In the genomic region with DNA sequence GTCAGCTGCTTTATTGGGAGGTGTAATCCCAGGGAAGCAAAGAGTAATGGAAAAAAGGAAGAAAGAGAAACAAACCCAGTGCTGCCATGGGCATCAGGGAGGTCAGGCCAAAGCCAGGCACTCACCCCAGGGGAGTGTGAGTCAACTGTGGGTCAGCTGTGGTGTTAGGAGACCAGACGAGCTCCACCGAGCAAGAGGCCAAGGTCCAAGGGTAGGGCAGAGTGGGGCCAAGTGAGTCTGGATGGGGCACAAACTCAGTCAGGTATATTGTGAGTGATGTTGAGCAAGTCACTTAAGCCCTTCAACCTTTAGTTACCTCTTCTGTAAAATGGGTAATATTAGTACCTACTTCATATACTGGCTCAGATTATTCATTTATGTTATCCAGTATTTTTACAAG, we compare ENCODE assay signal across 28 cellular contexts.
"Had no signal": no experiment of that assay in that cellular context is flagged by ENCODE, and none has a peak within 500 bp of the region (broad histone marks: within the 10 kb centered on the region; RNA-seq: fewer than 3 reads in every experiment).

No MANE protein-coding gene starts in this region.

- H3K4me3 Mint-ChIP-seq: memory B cell; naive B cell; natural killer cell treated with Interleukin-12 subunit alpha and Interleukin-12 subunit beta and Interleukin-15 and Interleukin-18, amount 100 ng/mL, for 72 hours; neural crest cell; stimulated activated effector memory CD8-positive, alpha-beta T cell treated with anti-CD3 and anti-CD28 coated beads, Interleukin-12 subunit alpha, Interleukin-12 subunit beta, amount 100 ng/mL, for 72 hours had no signal

- H3K9me3 Mint-ChIP-seq: memory B cell; natural killer cell treated with Interleukin-12 subunit alpha and Interleukin-12 subunit beta and Interleukin-15 and Interleukin-18, amount 100 ng/mL, for 72 hours; neural crest cell; stimulated activated effector memory CD8-positive, alpha-beta T cell treated with anti-CD3 and anti-CD28 coated beads, Interleukin-12 subunit alpha, Interleukin-12 subunit beta, amount 100 ng/mL, for 72 hours had no signal

- H3K4me3 ChIP-seq: coronary artery, esophagus muscularis mucosa, gastroesophageal sphincter, heart right ventricle, lung, pancreas, testis, tibial nerve, upper lobe of right lung, uterus had no signal

- H3K27me3 ChIP-seq: esophagus muscularis mucosa, gastroesophageal sphincter, neutrophil, pancreas, testis, tibial nerve, upper lobe of right lung, uterus had no signal

- DNase-seq: dermis blood vessel endothelial cell; effector memory CD4-positive, alpha-beta T cell; foreskin keratinocyte; glutamatergic neuron; heart right ventricle; hippocampal formation; left colon; left ventricle myocardium superior; naive B cell; pancreas; stimulated activated CD4-positive, alpha-beta T cell treated with anti-CD3 and anti-CD28 coated beads, Interleukin-15, amount 100 ng/mL, for 24 hours; stimulated activated CD4-positive, alpha-beta T cell treated with anti-CD3 and anti-CD28 coated beads, Interleukin-2, amount 100 ng/mL, for 48 hours; stimulated activated naive CD4-positive, alpha-beta T cell treated with Interleukin-2 at 50 U/mL for 16 hours; substantia nigra; testis; upper lobe of right lung; uterus had no signal

- H3K36me3 Mint-ChIP-seq: memory B cell; naive B cell; natural killer cell treated with Interleukin-12 subunit alpha and Interleukin-12 subunit beta and Interleukin-15 and Interleukin-18, amount 100 ng/mL, for 72 hours; stimulated activated effector memory CD8-positive, alpha-beta T cell treated with anti-CD3 and anti-CD28 coated beads, Interleukin-12 subunit alpha, Interleukin-12 subunit beta, amount 100 ng/mL, for 72 hours had no signal

- H3K27ac ChIP-seq: coronary artery, esophagus muscularis mucosa, foreskin keratinocyte, gastroesophageal sphincter, heart right ventricle, neutrophil, pancreas, testis, tibial nerve, upper lobe of right lung, uterus had no signal

- H3K4me1 ChIP-seq: esophagus muscularis mucosa, gastroesophageal sphincter, heart right ventricle, pancreas, testis, upper lobe of right lung, uterus had no signal

- H3K27ac Mint-ChIP-seq: memory B cell; natural killer cell treated with Interleukin-12 subunit alpha and Interleukin-12 subunit beta and Interleukin-15 and Interleukin-18, amount 100 ng/mL, for 72 hours; stimulated activated effector memory CD8-positive, alpha-beta T cell treated with anti-CD3 and anti-CD28 coated beads, Interleukin-12 subunit alpha, Interleukin-12 subunit beta, amount 100 ng/mL, for 72 hours had no signal

- ATAC-seq: foreskin keratinocyte; gastroesophageal sphincter; heart right ventricle; left colon; left ventricle myocardium superior; natural killer cell treated with Interleukin-12 subunit alpha and Interleukin-12 subunit beta and Interleukin-15 and Interleukin-18, amount 100 ng/mL, for 72 hours; pancreas; sciatic nerve; stimulated activated effector memory CD8-positive, alpha-beta T cell treated with anti-CD3 and anti-CD28 coated beads, Interleukin-12 subunit alpha, Interleukin-12 subunit beta, amount 100 ng/mL, for 72 hours; upper lobe of right lung had no signal

- H3K4me1 Mint-ChIP-seq: neural crest cell had no signal

- H3K36me3 ChIP-seq: esophagus muscularis mucosa, gastroesophageal sphincter, heart right ventricle, neutrophil, pancreas, tibial nerve, upper lobe of right lung, uterus had no signal
